1 cellular context compared by ENCODE assay signal in the genomic region with DNA sequence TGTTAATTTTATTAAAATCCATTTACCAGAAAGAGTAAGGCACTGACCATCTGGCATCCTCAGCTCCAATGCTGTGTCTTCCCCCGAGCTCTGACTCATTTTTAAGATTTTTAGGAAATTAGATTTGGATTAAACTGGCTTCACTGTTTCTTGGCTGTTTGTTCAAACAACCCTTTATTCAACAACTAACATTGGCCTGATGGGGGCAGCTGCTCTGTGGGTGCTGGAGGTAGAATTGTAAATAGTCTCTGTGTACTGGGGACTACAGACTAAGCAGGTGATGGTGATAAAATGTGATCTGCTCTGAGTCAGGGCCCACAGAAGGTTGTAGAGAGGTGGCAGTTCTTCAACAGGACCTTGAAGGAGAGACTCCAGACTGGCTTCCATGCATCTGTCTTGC.
TF ChIP-seq lines count a peak whose summit lies in the region.

No MANE protein-coding gene starts in this region.

TF ChIP-seq in K562, 482 proteins besides CTCF, POLR2A, EP300 and RAD21:
- TF ChIP-seq ZNF134 (CRISPR knock-in tag; conservative IDR thresholded peaks at IDR 0.05) (peak; percentile 77; the same call in 1 of the 2 replicates), ZNF324 (CRISPR knock-in tag; IDR thresholded peaks at IDR 0.05) (no peak)
TF ChIP-seq in K562: peak in this region for 1.
